9 cellular contexts compared by ENCODE assay signal in the genomic region with DNA sequence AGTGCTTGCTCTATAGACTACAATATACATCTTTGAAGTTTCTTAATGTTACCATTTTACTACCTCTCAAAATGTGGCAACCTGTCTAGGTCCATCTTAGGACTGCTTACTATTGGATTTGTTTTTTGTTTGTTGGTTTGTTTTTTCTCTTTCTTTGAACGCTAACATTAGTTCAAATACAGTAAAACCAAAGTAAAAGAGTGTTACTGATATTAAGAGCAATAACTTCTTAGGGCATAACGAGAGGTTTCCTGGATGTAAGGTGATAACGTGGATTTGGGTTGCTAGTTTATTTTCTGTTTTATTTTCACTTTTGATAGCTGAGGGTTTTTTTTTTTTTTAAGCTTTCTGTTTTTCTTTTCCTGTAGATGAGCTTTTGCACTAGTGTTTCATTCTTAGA. TPM values are rescaled to one million over a fixed set of nuclear protein-coding genes. Genes with fewer than 3 reads are reported as not detected.
A peak's percentile ranks its signal among the peaks of the same experiment; 100 is the strongest.
DNase-seq lines count a peak whose midpoint lies in the region; ATAC-seq and TF ChIP-seq lines count a peak whose summit lies in the region.
"Had no signal": no experiment of that assay in that cellular context is flagged by ENCODE, and none has a peak within 500 bp of the region (broad histone marks: within the 10 kb centered on the region; RNA-seq: fewer than 3 reads in every experiment).

No MANE protein-coding gene starts in this region.

- no peaks in the 10 kb centered on the region for H3K9me3 ChIP-seq in effector memory CD4-positive, alpha-beta T cell (ENCODE audit: control insufficient read depth, low read length)
- H3K9me3 ChIP-seq: esophagus squamous epithelium had no signal

- peak overlapping the region; percentile 58 for H3K4me3 ChIP-seq in GM12865 (ENCODE audit: low read depth, low read length)
- H3K4me3 ChIP-seq in effector memory CD4-positive, alpha-beta T cell (ENCODE audit: insufficient read depth, low read depth, low read length, poor library complexity, severe bottlenecking): peak overlapping the region; percentile 27

- H3K27me3 ChIP-seq in effector memory CD4-positive, alpha-beta T cell (replicated peaks; ENCODE audit: control insufficient read depth, insufficient read depth, low read length, poor library complexity, severe bottlenecking): no peaks in the 10 kb centered on the region
- H3K27me3 ChIP-seq: esophagus squamous epithelium had no signal

- TF ChIP-seq CTCF in GM12865 (IDR thresholded peaks at IDR 0.05; ENCODE audit: insufficient read depth, low read depth, low read length, missing control alignments): no peak

- H3K4me1 ChIP-seq in effector memory CD4-positive, alpha-beta T cell (ENCODE audit: control insufficient read depth, insufficient read depth, low read length, poor library complexity, severe bottlenecking): no peaks in the 10 kb centered on the region
- H3K4me1 ChIP-seq: esophagus squamous epithelium had no signal

- no peak overlapping the region for H3K27ac ChIP-seq in effector memory CD4-positive, alpha-beta T cell (ENCODE audit: insufficient read depth, low read length, poor library complexity, severe bottlenecking)
- H3K27ac ChIP-seq: esophagus squamous epithelium had no signal

- H3K36me3 ChIP-seq in effector memory CD4-positive, alpha-beta T cell (ENCODE audit: control insufficient read depth, insufficient read depth, low read length): peaks cover 5% of the 10 kb centered on the region

- peak; percentile 77 for ATAC-seq in GM19351 (IDR thresholded peaks at IDR 0.05; ENCODE audit: unreplicated experiment)
- ATAC-seq in HG03139 (IDR thresholded peaks at IDR 0.05; ENCODE audit: unreplicated experiment): peak; percentile 62

- DNase-seq in GM12865 (ENCODE audit: low read depth) (peak; percentile 32), UCSD-AML1 (lab: John Stamatoyannopoulos, UW; ENCODE audit: unreplicated experiment) (no peak), HT-29 (ENCODE audit: low spot score) (no peak), RPMI8226 (no peak), HuH-7.5 (ENCODE audit: low spot score) (no peak)
- DNase-seq in effector memory CD4-positive, alpha-beta T cell: no peak
- DNase-seq: esophagus squamous epithelium had no signal

RNA-seq across cellular contexts. Expression of a gene that starts 43.6 kb away (rescaled TPM):
- total RNA-seq in HT-29 (2014; rRNA removed; shearing (Covaris generic)): 9.0 and 9.9 TPM in 2 replicates
